ENCODE assay signal across 8 cellular contexts in genomic region chr7:37198906-37199485, GRCh38.
DNase-seq lines count a peak whose midpoint lies in the region; ATAC-seq, FAIRE-seq and TF ChIP-seq lines count a peak whose summit lies in the region.

No MANE protein-coding gene starts in this region.

- H4K20me1 ChIP-seq in OCI-LY7 (ENCODE audit: insufficient read depth, low read length) = peaks cover 5% of the 10 kb centered on the region

- H3K9me3 Mint-ChIP-seq in nephron = no peaks in the 10 kb centered on the region

- no TSS peak for BruUV-seq in OCI-LY7 (replicated peaks; lab: Mats Ljungman, UMichigan)

- H3K36me3 ChIP-seq in OCI-LY7 (ENCODE audit: insufficient read depth, low read length) = peaks cover 59% of the 10 kb centered on the region

- DNase-seq in GM10248 (ENCODE audit: extremely low spot score) = peak; percentile 69
- DNase-seq in HTR-8/SVneo (ENCODE audit: insufficient read length, low spot score) = peak; percentile 63
- peak; percentile 73 for DNase-seq in OCI-LY7 (ENCODE audit: low spot score)
- DNase-seq in activated T-cell treated with anti-CD3 and anti-CD28 coated beads, Interleukin-2, amount 50 U/mL, for 1 hour = peak; percentile 71
- DNase-seq in fibroblast of gingiva (ENCODE audit: low read depth) = peak; percentile 59
- DNase-seq in stimulated activated naive CD4-positive, alpha-beta T cell treated with Interleukin-2 at 50 U/mL for 16 hours (lab: John Stamatoyannopoulos, UW) = peak; percentile 61

- no peak overlapping the region for H3K4me3 Mint-ChIP-seq in nephron

- H2AFZ ChIP-seq in OCI-LY7 (ENCODE audit: low read length) = no peak overlapping the region

- no peak for ATAC-seq in GM21367 (IDR thresholded peaks at IDR 0.05; ENCODE audit: unreplicated experiment)

- H3K4me1 Mint-ChIP-seq in nephron = peaks cover 50% of the 10 kb centered on the region

- no peaks in the 10 kb centered on the region for H3K9me2 ChIP-seq in OCI-LY7 (ENCODE audit: insufficient read depth, low read length)

- H3K27ac Mint-ChIP-seq in nephron = peak overlapping the region in 1 of 3 experiments; percentile 24

- no peaks in the 10 kb centered on the region for H3K27me3 Mint-ChIP-seq in nephron (ENCODE audit: low read depth)

- no peak overlapping the region for H3K4me2 ChIP-seq in OCI-LY7 (ENCODE audit: low read length)

- CTCF ChIA-PET in GM10248 (lab: Yijun Ruan, JAX) = interaction anchor here (0.6 to 7.9 kb wide), 53 partner anchors 9 to 884 kb away, joined by 3 to 83 read pairs (median 4); no protein-coding TSS in a partner anchor
- CTCF ChIA-PET in OCI-LY7 (lab: Charles Lee; ENCODE audit: unreplicated experiment) = no interaction called here

- POLR2A ChIA-PET in GM10248 (lab: Yijun Ruan, JAX) (no interaction called here), OCI-LY7 (lab: Charles Lee) (interaction anchor here (1.1 to 1.6 kb wide), 2 partner anchors 141 to 718 kb away, joined by 3 to 9 read pairs; no protein-coding TSS in a partner anchor)

- no peaks in the 10 kb centered on the region for H3K79me2 ChIP-seq in OCI-LY7 (ENCODE audit: insufficient read depth, low read depth, low read length)

- intact Hi-C loops in OCI-LY7 (cut with micrococcal nuclease; ENCODE audit: unreplicated experiment) = loop anchor here (5.0 kb wide), 1 partner anchor 212 kb away; no protein-coding TSS in a partner anchor

- peaks cover 26% of the 10 kb centered on the region for H3K4me1 ChIP-seq in OCI-LY7 (ENCODE audit: insufficient read depth, low read length, poor library complexity, severe bottlenecking)

- FAIRE-seq in HTR-8/SVneo (lab: Jason Lieb, UNC) = no peak

- TF ChIP-seq CTCF in GM10248 (IDR thresholded peaks at IDR 0.05; ENCODE audit: control extremely low read depth, extremely low read depth, low read depth, missing control alignments) = peak; percentile 89
- peak; percentile 96 for TF ChIP-seq CTCF in OCI-LY7 (conservative IDR thresholded peaks at IDR 0.05; ENCODE audit: low read length)
- TF ChIP-seq CTCF in nephron (IDR thresholded peaks at IDR 0.05; ENCODE audit: unreplicated experiment in 3 of 3) = peak; percentile 85 to 94 (median 90)

- no peaks in the 10 kb centered on the region for H3K36me3 Mint-ChIP-seq in nephron (ENCODE audit: low read depth)

- no peaks in the 10 kb centered on the region for H3K9me3 ChIP-seq in OCI-LY7 (ENCODE audit: low read length)

- no peak overlapping the region for H3K27ac ChIP-seq in OCI-LY7 (ENCODE audit: low read depth, low read length, poor library complexity, severe bottlenecking)

- no peak overlapping the region for H3K4me3 ChIP-seq in OCI-LY7 (ENCODE audit: low read depth, low read length, poor library complexity, severe bottlenecking)
